Comparison of ENCODE assay signal across 1 cellular context in genomic region chr12:110403146-110403974, GRCh38.
A peak's percentile ranks its signal among the peaks of the same experiment; 100 is the strongest.
TF ChIP-seq lines count a peak whose summit lies in the region.

Gene ANAPC7, minus strand, starts transcription at chr12:110403708. Its CDS starts 81 bp downstream, at chr12:110403627.

TF ChIP-seq in HepG2, 621 proteins besides CTCF, POLR2A, EP300 and RAD21 (continued from another document and continues in another):
- TF ChIP-seq ZNF777 (CRISPR knock-in tag; IDR thresholded peaks at IDR 0.05) = no peak
- peak; percentile 12; the same call in 1 of the 2 replicates for TF ChIP-seq MIER3 (CRISPR knock-in tag; IDR thresholded peaks at IDR 0.05; ENCODE audit: borderline replicate concordance)
- TF ChIP-seq RBFOX2 (IDR thresholded peaks at IDR 0.05; ENCODE audit: low read depth, low read length) = peak; percentile 86
- peak; percentile 33; the same call in 1 of the 2 replicates for TF ChIP-seq ZNF362 (CRISPR knock-in tag; IDR thresholded peaks at IDR 0.05; ENCODE audit: borderline replicate concordance)
- no peak for TF ChIP-seq ESRRA (CRISPR knock-in tag; IDR thresholded peaks at IDR 0.05; ENCODE audit: low read depth)
- no peak for TF ChIP-seq PAX8 (CRISPR knock-in tag; IDR thresholded peaks at IDR 0.05; ENCODE audit: borderline replicate concordance)
- 0 out of 2 replicates have a peak, but pooled peaks have one; percentile 71 for TF ChIP-seq ZNF33B (CRISPR knock-in tag; IDR thresholded peaks at IDR 0.05)
- no peak; the same call in 1 of the 2 replicates for TF ChIP-seq FOXC1 (CRISPR knock-in tag; IDR thresholded peaks at IDR 0.05; ENCODE audit: borderline replicate concordance)
- TF ChIP-seq ZNF580 (CRISPR knock-in tag; IDR thresholded peaks at IDR 0.05; ENCODE audit: borderline replicate concordance, low read depth) = peak; percentile 60; the same call in 1 of the 2 replicates
- no peak for TF ChIP-seq U2AF1 (optimal IDR thresholded peaks at IDR 0.05; ENCODE audit: low read depth, low read length)
- peak; percentile 89 for TF ChIP-seq RBM39 (IDR thresholded peaks at IDR 0.05; ENCODE audit: low read depth, low read length, poor library complexity, severe bottlenecking)
- TF ChIP-seq SNRNP70 (IDR thresholded peaks at IDR 0.05; ENCODE audit: low read depth, low read length) = no peak
- peak; percentile 86 for TF ChIP-seq RNF2 (conservative IDR thresholded peaks at IDR 0.05; ENCODE audit: low read depth)
- TF ChIP-seq AFF4 (CRISPR knock-in tag; IDR thresholded peaks at IDR 0.05) = no peak
- no peak for TF ChIP-seq DPF2 (CRISPR knock-in tag; IDR thresholded peaks at IDR 0.05; ENCODE audit: borderline replicate concordance, low read depth)
- no peak for TF ChIP-seq ZNF598 (CRISPR knock-in tag; IDR thresholded peaks at IDR 0.05; ENCODE audit: borderline replicate concordance)
- TF ChIP-seq BRF2 (CRISPR knock-in tag; IDR thresholded peaks at IDR 0.05) = peak; percentile 77
- TF ChIP-seq ZMYM2 (CRISPR knock-in tag; IDR thresholded peaks at IDR 0.05) = 0 out of 2 replicates have a peak, but pooled peaks have one; percentile 17
- TF ChIP-seq ZNF407 (CRISPR knock-in tag; IDR thresholded peaks at IDR 0.05; ENCODE audit: not compliant biosample characterization) = peak; percentile 80
- TF ChIP-seq ZNF280B (CRISPR knock-in tag; IDR thresholded peaks at IDR 0.05; ENCODE audit: borderline replicate concordance) = peak; percentile 78; the same call in 1 of the 2 replicates
- TF ChIP-seq ZNF879 (CRISPR knock-in tag; IDR thresholded peaks at IDR 0.05) = no peak
- no peak for TF ChIP-seq EZH2 (conservative IDR thresholded peaks at IDR 0.05; ENCODE audit: low read depth, low read length)
- no peak for TF ChIP-seq TIGD3 (CRISPR knock-in tag; IDR thresholded peaks at IDR 0.05; ENCODE audit: borderline replicate concordance)
- no peak for TF ChIP-seq RBM22 (optimal IDR thresholded peaks at IDR 0.05; ENCODE audit: low read length)
- peak; percentile 84; the same call in 1 of the 2 replicates for TF ChIP-seq ZNF33A (CRISPR knock-in tag; IDR thresholded peaks at IDR 0.05; ENCODE audit: borderline replicate concordance)
- TF ChIP-seq RERE (CRISPR knock-in tag; IDR thresholded peaks at IDR 0.05; ENCODE audit: low read depth) = no peak
- TF ChIP-seq ZFP1 (CRISPR knock-in tag; IDR thresholded peaks at IDR 0.05) = no peak
- TF ChIP-seq ZNF841 (CRISPR knock-in tag; IDR thresholded peaks at IDR 0.05; ENCODE audit: borderline replicate concordance) = no peak
